11 cellular contexts compared by ENCODE assay signal in the genomic region with DNA sequence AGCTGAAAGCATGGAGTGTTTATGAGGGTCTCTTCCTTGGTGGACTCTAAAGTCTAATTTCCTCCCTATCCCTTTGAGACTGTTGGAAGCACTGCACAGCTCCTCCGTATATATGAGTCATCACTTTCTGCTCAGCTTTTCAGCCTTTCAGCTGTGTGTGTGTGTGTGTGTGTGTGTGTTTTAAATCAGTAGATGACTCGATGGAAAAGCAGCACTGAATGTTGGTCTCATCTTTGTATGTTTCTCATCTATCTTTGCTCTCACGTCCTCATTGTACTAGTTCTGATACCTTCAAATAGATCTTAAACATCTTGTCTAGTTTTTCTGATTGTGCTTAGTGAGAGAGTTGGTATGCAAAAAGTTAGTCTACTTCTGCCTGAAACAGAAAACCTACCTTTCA.
DNase-seq lines count a peak whose midpoint lies in the region; ATAC-seq and TF ChIP-seq lines count a peak whose summit lies in the region.
"Had no signal": no experiment of that assay in that cellular context is flagged by ENCODE, and none has a peak within 500 bp of the region (broad histone marks: within the 10 kb centered on the region; RNA-seq: fewer than 3 reads in every experiment).

No MANE protein-coding gene starts in this region.

- H4K20me1 ChIP-seq in fibroblast of lung (ENCODE audit: control insufficient read depth, extremely low read depth, insufficient read depth, low read length), result no peaks in the 10 kb centered on the region

- H3K4me3 ChIP-seq in fibroblast of lung (replicated peaks in 1 of 4; ENCODE audit: control extremely low read depth in 1 of 4, insufficient read depth in 1 of 4, low read depth in 3 of 4, low read length in 4 of 4) (no peak overlapping the region), skeletal muscle satellite cell (ENCODE audit: low read length) (no peak overlapping the region)

- H3K27ac Mint-ChIP-seq in effector memory CD8-positive, alpha-beta T cell, result no peak overlapping the region
- H3K27ac Mint-ChIP-seq: B cell, immature natural killer cell had no signal

- H3K36me3 Mint-ChIP-seq in effector memory CD8-positive, alpha-beta T cell (ENCODE audit: insufficient read depth), result no peaks in the 10 kb centered on the region

- no peak for ATAC-seq in effector memory CD8-positive, alpha-beta T cell (replicated peaks)

- H3K4me1 ChIP-seq in fibroblast of lung (ENCODE audit: control insufficient read depth, extremely low read depth, insufficient read depth, low read length) (no peaks in the 10 kb centered on the region), skeletal muscle satellite cell (ENCODE audit: control insufficient read depth, insufficient read depth, low read length) (peaks cover 11% of the 10 kb centered on the region)

- no peak overlapping the region for H3K27ac ChIP-seq in fibroblast of lung (ENCODE audit: insufficient read depth, low read length)

- H3K4me3 Mint-ChIP-seq in effector memory CD8-positive, alpha-beta T cell, result no peak overlapping the region
- H3K4me3 Mint-ChIP-seq: B cell, immature natural killer cell had no signal

- H3K27me3 ChIP-seq in fibroblast of lung (ENCODE audit: control insufficient read depth, insufficient read depth, low read length) (no peaks in the 10 kb centered on the region), skeletal muscle satellite cell (ENCODE audit: control insufficient read depth, insufficient read depth, low read length) (peaks cover 11% of the 10 kb centered on the region)

- no peaks in the 10 kb centered on the region for H3K9me3 Mint-ChIP-seq in effector memory CD8-positive, alpha-beta T cell
- H3K9me3 Mint-ChIP-seq: immature natural killer cell had no signal

- H3K9ac ChIP-seq in fibroblast of lung (ENCODE audit: insufficient read depth, low read length) (no peak overlapping the region), skeletal muscle satellite cell (ENCODE audit: low read depth, low read length) (no peak overlapping the region)

- H3K79me2 ChIP-seq in fibroblast of lung (ENCODE audit: control insufficient read depth, insufficient read depth, low read length), result no peaks in the 10 kb centered on the region

- peaks cover 0 to 7% of the 10 kb centered on the region in 2 donors for H3K27me3 Mint-ChIP-seq in effector memory CD8-positive, alpha-beta T cell
- H3K27me3 Mint-ChIP-seq: B cell had no signal

- H3K36me3 ChIP-seq in fibroblast of lung (ENCODE audit: control insufficient read depth, insufficient read depth, low read length) (no peaks in the 10 kb centered on the region), skeletal muscle satellite cell (ENCODE audit: insufficient read depth, low read length) (no peaks in the 10 kb centered on the region)

- TF ChIP-seq CTCF in fibroblast of lung (conservative IDR thresholded peaks at IDR 0.05 in 1 of 2, IDR thresholded peaks at IDR 0.05 in 1 of 2; ENCODE audit: low read depth in 1 of 2, low read length in 2 of 2), result no peak

- no peaks in the 10 kb centered on the region for H3K4me1 Mint-ChIP-seq in effector memory CD8-positive, alpha-beta T cell (ENCODE audit: low read depth in 2 of 2)

- no peak overlapping the region for H2AFZ ChIP-seq in fibroblast of lung (ENCODE audit: low read length)

- H3K4me2 ChIP-seq in fibroblast of lung (ENCODE audit: extremely low read depth, insufficient read depth, low read length) (peak overlapping the region; percentile 23), skeletal muscle satellite cell (ENCODE audit: low read length) (peak overlapping the region; percentile 61)

- H3K9me3 ChIP-seq in fibroblast of lung (ENCODE audit: control insufficient read depth, insufficient read depth, low read depth, low read length), result no peaks in the 10 kb centered on the region
- no peaks in the 10 kb centered on the region for H3K9me3 ChIP-seq in skeletal muscle satellite cell (replicated peaks; ENCODE audit: low read length)

- DNase-seq in NCI-H82 (lab: John Stamatoyannopoulos, UW) (peak; percentile 12), NCI-H82 treated with DMSO at 0.1 percent for 48 hours (lab: John Stamatoyannopoulos, UW; ENCODE audit: unreplicated experiment) (no peak), NCI-H69 (lab: John Stamatoyannopoulos, UW) (peak; percentile 4), fibroblast of lung (ENCODE audit: low read depth in 2 of 2) (peak; percentile 87 to 91), NCI-H2081 treated with DMSO at 0.1 percent for 48 hours (lab: John Stamatoyannopoulos, UW) (no peak), NCI-H187 (lab: John Stamatoyannopoulos, UW) (no peak)
- no peak for DNase-seq in effector memory CD8-positive, alpha-beta T cell
- DNase-seq: activated naive CD4-positive, alpha-beta T cell treated with Interleukin-2 at 50 U/mL for 16 hours; immature natural killer cell had no signal

Comparison
In these comparisons a context has a peak if more than half of its experiments do, and no peak if none do; other contexts are left out.
1. DNase-seq: peak in NCI-H82 (single experiment), NCI-H69 (single experiment) and fibroblast of lung (2 of 2); none in NCI-H82 treated with DMSO at 0.1 percent for 48 hours (single experiment), effector memory CD8-positive, alpha-beta T cell (0 of 3), NCI-H2081 treated with DMSO at 0.1 percent for 48 hours (single experiment) and NCI-H187 (0 of 2).